ENCODE assay signal across 19 cellular contexts in the genomic region with DNA sequence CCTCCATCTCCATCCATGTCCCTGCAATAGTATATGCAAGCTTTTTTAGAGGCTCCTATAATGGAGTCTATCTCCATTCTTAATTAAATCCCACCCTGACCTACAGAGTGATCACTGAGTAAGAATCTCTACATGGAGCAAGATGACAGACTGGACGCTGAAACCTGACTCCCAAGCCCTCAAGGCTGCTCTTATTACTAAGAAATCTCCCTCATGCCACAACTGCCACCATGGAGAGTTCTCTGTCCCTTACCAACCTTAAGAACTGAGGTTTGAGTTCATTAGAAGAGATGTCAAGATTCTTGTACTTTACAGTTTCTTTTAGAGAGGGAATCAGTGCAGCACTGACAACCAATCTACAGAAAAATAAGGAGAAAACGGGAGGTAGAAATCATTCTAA.
"Had no signal": no experiment of that assay in that cellular context is flagged by ENCODE, and none has a peak within 500 bp of the region (broad histone marks: within the 10 kb centered on the region; RNA-seq: fewer than 3 reads in every experiment).

No MANE protein-coding gene starts in this region.

- DNase-seq: colonic mucosa; cortex of kidney; dermis blood vessel endothelial cell; dorsolateral prefrontal cortex; effector CD4-positive, alpha-beta T cell; effector CD8-positive, alpha-beta T cell; effector memory CD4-positive, alpha-beta T cell; effector memory CD8-positive, alpha-beta T cell; endodermal cell; erythroblast; esophagus squamous epithelium; foreskin fibroblast; foreskin keratinocyte; foreskin melanocyte; gastrocnemius medialis; glutamatergic neuron; head of caudate nucleus; heart left ventricle; heart right ventricle had no signal
